In genomic region chr19:9140159-9140874, GRCh38 we compare ENCODE assay signal across 1 cellular context.
TF ChIP-seq lines count a peak whose summit lies in the region.

Gene ZNF317 (plus strand): TSS chr19:9140397. CDS start chr19:9156017, 15,620 bp downstream.

TF ChIP-seq in K562, 482 proteins besides CTCF, POLR2A, EP300 and RAD21 (continued from another document and continues in another):
- TF ChIP-seq ZNF398 (CRISPR knock-in tag; IDR thresholded peaks at IDR 0.05) (no peak), HNRNPUL1 (IDR thresholded peaks at IDR 0.05; ENCODE audit: low read length) (no peak), SMAD2 (IDR thresholded peaks at IDR 0.05; ENCODE audit: low read depth, low read length) (no peak), SNRNP70 (optimal IDR thresholded peaks at IDR 0.05; ENCODE audit: low read depth, low read length) (no peak), HDAC8 (tag; IDR thresholded peaks at IDR 0.05) (no peak), ZNF239 (CRISPR knock-in tag; IDR thresholded peaks at IDR 0.05) (no peak), XRCC3 (IDR thresholded peaks at IDR 0.05) (no peak), NR4A1 (CRISPR knock-in tag; IDR thresholded peaks at IDR 0.05) (no peak), NR4A1 (tag; IDR thresholded peaks at IDR 0.05) (no peak), CHAMP1 (IDR thresholded peaks at IDR 0.05) (0 out of 2 replicates have a peak, but pooled peaks have one; percentile 7), HMGN3 (IDR thresholded peaks at IDR 0.05; ENCODE audit: borderline replicate concordance, extremely low read depth, insufficient read length, low read depth, low read length) (no peak), HES1 (IDR thresholded peaks at IDR 0.05; ENCODE audit: low read depth) (no peak), NUFIP1 (IDR thresholded peaks at IDR 0.05; ENCODE audit: partially characterized antibody) (no peak), ETV6 (IDR thresholded peaks at IDR 0.05; ENCODE audit: borderline replicate concordance in 1 of 2, low read depth in 2 of 2, low read length in 1 of 2) (no peak), ETV6 (CRISPR knock-in tag; IDR thresholded peaks at IDR 0.05; ENCODE audit: borderline replicate concordance) (no peak), ZNF197 (CRISPR knock-in tag; IDR thresholded peaks at IDR 0.05; ENCODE audit: low read depth) (0 out of 2 replicates have a peak, but pooled peaks have one; percentile 39), LARP7 (IDR thresholded peaks at IDR 0.05) (no peak), SIN3A (IDR thresholded peaks at IDR 0.05; ENCODE audit: borderline replicate concordance in 2 of 2, control insufficient read depth in 1 of 2, low read depth in 2 of 2, low read length in 2 of 2) (peak; percentile 67 to 68; a peak in 2 of 4 replicates), THAP12 (CRISPR knock-in tag; IDR thresholded peaks at IDR 0.05) (no peak), TARDBP (IDR thresholded peaks at IDR 0.05) (no peak), KDM5B (IDR thresholded peaks at IDR 0.05; ENCODE audit: insufficient replicate concordance, low read depth, low read length) (peak; percentile 81), CTCFL (IDR thresholded peaks at IDR 0.05; ENCODE audit: borderline replicate concordance, insufficient read depth, low read depth, low read length, poor library complexity, severe bottlenecking) (no peak), MXI1 (IDR thresholded peaks at IDR 0.05; ENCODE audit: low read depth, low read length) (peak; percentile 66), ZSCAN32 (CRISPR knock-in tag; IDR thresholded peaks at IDR 0.05) (no peak), MXD1 (CRISPR knock-in tag; IDR thresholded peaks at IDR 0.05; ENCODE audit: borderline replicate concordance, poor library complexity, severe bottlenecking) (no peak), MYNN (IDR thresholded peaks at IDR 0.05) (no peak), MYNN (CRISPR knock-in tag; IDR thresholded peaks at IDR 0.05) (no peak), BCL6 (CRISPR knock-in tag; IDR thresholded peaks at IDR 0.05) (no peak), THRB (CRISPR knock-in tag; conservative IDR thresholded peaks at IDR 0.05) (no peak), STAT5B (CRISPR knock-in tag; IDR thresholded peaks at IDR 0.05) (no peak), ETS1 (conservative IDR thresholded peaks at IDR 0.05; ENCODE audit: control insufficient read depth, low read depth, low read length) (peak; percentile 88), ZNF695 (CRISPR knock-in tag; IDR thresholded peaks at IDR 0.05) (no peak), KLF13 (tag; IDR thresholded peaks at IDR 0.05; ENCODE audit: borderline replicate concordance, low read depth) (no peak), SRSF1 (IDR thresholded peaks at IDR 0.05; ENCODE audit: low read depth, low read length) (no peak), NELFE (IDR thresholded peaks at IDR 0.05; ENCODE audit: insufficient read depth, insufficient read length) (no peak), ESRRB (CRISPR knock-in tag; IDR thresholded peaks at IDR 0.05; ENCODE audit: borderline replicate concordance) (no peak), PRPF4 (IDR thresholded peaks at IDR 0.05; ENCODE audit: insufficient read depth, low read depth, low read length, poor library complexity, severe bottlenecking) (no peak), RAD51 (IDR thresholded peaks at IDR 0.05; ENCODE audit: borderline replicate concordance, low read depth) (peak; percentile 72; the same call in 1 of the 2 replicates), HLTF (IDR thresholded peaks at IDR 0.05) (no peak), KHSRP (IDR thresholded peaks at IDR 0.05) (no peak), SMARCA5 (IDR thresholded peaks at IDR 0.05) (no peak), PHB (CRISPR knock-in tag; IDR thresholded peaks at IDR 0.05) (no peak), ZNF384 (IDR thresholded peaks at IDR 0.05; ENCODE audit: low read depth, low read length) (no peak), ZNF134 (CRISPR knock-in tag; conservative IDR thresholded peaks at IDR 0.05) (no peak)
